23 cellular contexts compared by ENCODE assay signal in the genomic region with DNA sequence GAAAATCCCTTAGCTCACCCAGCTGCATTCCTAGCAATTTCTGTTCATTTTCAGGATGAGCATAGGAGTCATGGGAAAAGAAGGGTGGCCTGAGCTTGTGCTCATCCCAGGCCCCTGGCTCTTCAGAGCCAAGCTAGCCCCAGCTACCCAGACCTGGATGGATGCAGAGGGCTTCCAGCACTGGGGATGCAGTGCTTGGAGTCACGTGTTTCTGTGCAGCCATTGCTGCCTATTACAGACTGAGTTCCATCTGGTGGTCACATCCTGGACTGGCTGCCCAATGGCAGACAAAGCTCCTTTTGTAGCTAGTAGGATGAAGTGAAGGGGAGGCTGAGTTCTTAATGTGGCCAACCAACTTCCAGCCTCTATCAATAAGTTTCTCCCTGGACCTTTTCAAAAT.
"Had no signal": no experiment of that assay in that cellular context is flagged by ENCODE, and none has a peak within 500 bp of the region (broad histone marks: within the 10 kb centered on the region; RNA-seq: fewer than 3 reads in every experiment).

No MANE protein-coding gene starts in this region.

- DNase-seq: activated CD4-positive, alpha-beta memory T cell treated with anti-CD3 and anti-CD28 coated beads for 36 hours; activated CD4-positive, alpha-beta T cell treated with anti-CD3 and anti-CD28 coated beads, Interleukin-2, amount 10 ng/mL, durations not matched to agents 24 days and 14 days; activated CD4-positive, CD25-positive, alpha-beta regulatory T cell treated with anti-CD3 and anti-CD28 coated beads, Interleukin-2, amount 50 U/mL, for 72 hours; activated CD8-positive, alpha-beta memory T cell treated with anti-CD3 and anti-CD28 coated beads, Interleukin-2, amount 50 U/mL, for 4 hours; activated gamma-delta T cell; activated naive CD4-positive, alpha-beta T cell treated with anti-CD3 and anti-CD28 coated beads, Interleukin-2, amount 50 U/mL, for 16 hours; activated T-cell treated with anti-CD3 and anti-CD28 coated beads, Interleukin-2, amount 50 U/mL, for 1 hour; effector memory CD4-positive, alpha-beta T cell; left cardiac atrium; left ventricle myocardium superior; naive thymus-derived CD4-positive, alpha-beta T cell; stimulated activated CD4-positive, alpha-beta T cell treated with anti-CD3 and anti-CD28 coated beads, Interleukin-2, amount 100 ng/mL, for 48 hours; stimulated activated naive CD8-positive, alpha-beta T cell treated with anti-CD3 and anti-CD28 coated beads, Interleukin-15, Interleukin-2, amounts not matched to agents 100 U/mL and 50 U/mL, for 24 hours; T-helper 17 cell; T1000; uterus; WERI-Rb-1 had no signal

- H3K4me3 Mint-ChIP-seq: activated CD4-positive, alpha-beta memory T cell treated with anti-CD3 and anti-CD28 coated beads for 36 hours; activated CD4-positive, alpha-beta T cell treated with anti-CD3 and anti-CD28 coated beads, Interleukin-2, amount 10 ng/mL, durations not matched to agents 24 days and 14 days; activated T-helper 1 cell treated with anti-CD3 and anti-CD28 coated beads, Interleukin-12 subunit alpha, Interleukin-12 subunit beta, Interleukin-2, Interleukin-4 antibody, amounts not matched to agents 30 ng/mL and 10 ng/mL and 1 ng/mL, durations not matched to agents 14 hours and 24 hours and 36 hours; central memory CD8-positive, alpha-beta T cell; mesothelial cell of epicardium; naive thymus-derived CD4-positive, alpha-beta T cell; T-helper 17 cell; type B pancreatic cell had no signal

- H3K27me3 Mint-ChIP-seq: activated CD4-positive, alpha-beta memory T cell treated with anti-CD3 and anti-CD28 coated beads for 36 hours had no signal

- ATAC-seq: left cardiac atrium; left ventricle myocardium superior; naive thymus-derived CD4-positive, alpha-beta T cell; right lobe of liver; stimulated activated naive CD8-positive, alpha-beta T cell treated with anti-CD3 and anti-CD28 coated beads, Interleukin-15, Interleukin-2, amounts not matched to agents 100 U/mL and 50 U/mL, for 24 hours; T-helper 17 cell had no signal

- H3K4me1 Mint-ChIP-seq: activated CD4-positive, alpha-beta T cell treated with anti-CD3 and anti-CD28 coated beads, Interleukin-2, amount 10 ng/mL, durations not matched to agents 24 days and 14 days; central memory CD8-positive, alpha-beta T cell; T-helper 17 cell had no signal

- H3K27ac Mint-ChIP-seq: activated CD4-positive, alpha-beta memory T cell treated with anti-CD3 and anti-CD28 coated beads for 36 hours; activated CD4-positive, alpha-beta T cell treated with anti-CD3 and anti-CD28 coated beads, Interleukin-2, amount 10 ng/mL, durations not matched to agents 24 days and 14 days; activated T-helper 1 cell treated with anti-CD3 and anti-CD28 coated beads, Interleukin-12 subunit alpha, Interleukin-12 subunit beta, Interleukin-2, Interleukin-4 antibody, amounts not matched to agents 30 ng/mL and 10 ng/mL and 1 ng/mL, durations not matched to agents 14 hours and 24 hours and 36 hours; mesothelial cell of epicardium; naive thymus-derived CD4-positive, alpha-beta T cell; T-helper 17 cell; type B pancreatic cell had no signal

- H3K36me3 Mint-ChIP-seq: activated CD4-positive, alpha-beta memory T cell treated with anti-CD3 and anti-CD28 coated beads for 36 hours; mesothelial cell of epicardium had no signal

- H3K27ac ChIP-seq: breast epithelium, right lobe of liver, uterus, WERI-Rb-1 had no signal

- H3K9me3 Mint-ChIP-seq: activated CD4-positive, alpha-beta memory T cell treated with anti-CD3 and anti-CD28 coated beads for 36 hours; central memory CD8-positive, alpha-beta T cell had no signal
